Comparison of ENCODE assay signal across 9 cellular contexts in the genomic region with DNA sequence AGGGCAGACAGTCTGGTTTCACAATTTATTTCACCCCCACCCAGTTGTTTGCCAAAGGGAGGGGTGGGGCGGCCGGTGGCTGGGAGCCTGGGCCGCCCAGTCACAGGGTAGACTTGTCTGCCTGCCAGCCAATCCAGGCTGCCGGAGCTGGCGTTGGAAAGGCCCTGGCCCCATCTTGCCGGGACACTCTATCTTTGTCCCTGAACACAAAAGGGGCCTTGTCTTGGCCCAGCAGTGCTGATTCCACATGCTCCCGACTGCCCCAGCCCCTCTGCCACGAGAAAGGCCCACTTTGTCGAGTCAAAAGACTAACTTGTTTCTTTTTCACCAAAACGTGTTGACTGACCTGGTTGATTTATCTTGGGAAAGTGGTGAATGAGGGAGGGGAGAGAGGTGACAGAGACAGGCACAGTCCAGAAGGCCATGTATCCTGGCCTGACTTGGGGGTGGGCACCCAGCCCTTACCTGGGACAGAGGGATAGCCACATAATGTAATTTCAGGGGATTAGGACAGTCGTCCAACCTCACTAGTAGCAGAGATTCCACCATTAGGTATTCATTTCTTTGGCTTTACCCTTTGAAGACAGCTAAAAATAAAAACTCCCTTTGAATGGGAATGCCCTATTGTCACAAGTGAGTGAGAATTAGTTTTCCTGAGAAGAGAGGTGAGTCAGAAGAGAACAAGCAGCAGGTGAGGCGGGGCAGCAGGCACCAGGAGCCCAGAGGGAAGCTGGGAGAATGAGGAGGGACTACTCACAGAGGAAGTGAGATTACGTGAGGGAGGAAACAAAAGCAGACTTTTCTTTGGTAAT.
DNase-seq lines count a peak whose midpoint lies in the region; ATAC-seq and TF ChIP-seq lines count a peak whose summit lies in the region.
"Had no signal": no experiment of that assay in that cellular context is flagged by ENCODE, and none has a peak within 500 bp of the region (broad histone marks: within the 10 kb centered on the region; RNA-seq: fewer than 3 reads in every experiment).

No MANE protein-coding gene starts in this region.

- H4K91ac ChIP-seq in trophoblast cell (ENCODE audit: low read depth, low read length) = no peak overlapping the region

- ATAC-seq in HG02981 (IDR thresholded peaks at IDR 0.05; ENCODE audit: unreplicated experiment) = no peak
- no peak for ATAC-seq in HG03571 (IDR thresholded peaks at IDR 0.05; ENCODE audit: unreplicated experiment)

- H4K12ac ChIP-seq in trophoblast cell (ENCODE audit: low read depth, low read length) = no peak overlapping the region

- peaks cover 30 to 38% of the 10 kb centered on the region in 2 donors for H3K4me1 ChIP-seq in adrenal gland (replicated peaks in 1 of 2)
- H3K4me1 ChIP-seq in trophoblast cell (ENCODE audit: control insufficient read depth in 1 of 2, insufficient read depth in 2 of 2, low read length in 2 of 2) = peaks cover 16 to 23% of the 10 kb centered on the region in 2 experiments
- H3K4me1 ChIP-seq in effector memory CD4-positive, alpha-beta T cell (ENCODE audit: control insufficient read depth, insufficient read depth, low read length, poor library complexity, severe bottlenecking) = no peaks in the 10 kb centered on the region
- H3K4me1 ChIP-seq: Caco-2 had no signal

- no peak overlapping the region for H3K18ac ChIP-seq in trophoblast cell (ENCODE audit: low read length)

- H3K36me3 ChIP-seq in adrenal gland (replicated peaks in 1 of 2) = no peaks in the 10 kb centered on the region
- H3K36me3 ChIP-seq in trophoblast cell (ENCODE audit: control insufficient read depth in 1 of 2, insufficient read depth in 2 of 2, low read length in 2 of 2) = no peaks in the 10 kb centered on the region
- H3K36me3 ChIP-seq in effector memory CD4-positive, alpha-beta T cell (ENCODE audit: control insufficient read depth, insufficient read depth, low read length) = no peaks in the 10 kb centered on the region

- H3K14ac ChIP-seq in trophoblast cell (ENCODE audit: low read length) = peak overlapping the region; percentile 21

- H2BK5ac ChIP-seq in trophoblast cell (ENCODE audit: low read depth, low read length, poor library complexity) = no peak overlapping the region

- intact Hi-C loops in adrenal gland (cut with DNase I) = no loop called here
- intact Hi-C loops in cardiac septum (cut with DNase I) = no loop called here

- H3K27ac ChIP-seq in adrenal gland = peak overlapping the region; percentile 55 to 93 (median 73)
- no peak overlapping the region for H3K27ac ChIP-seq in trophoblast cell (ENCODE audit: low read depth, low read length)
- H3K27ac ChIP-seq in effector memory CD4-positive, alpha-beta T cell (ENCODE audit: insufficient read depth, low read length, poor library complexity, severe bottlenecking) = no peak overlapping the region

- no peak overlapping the region for H3K23ac ChIP-seq in trophoblast cell (ENCODE audit: low read length)

- H3K79me2 ChIP-seq in trophoblast cell (ENCODE audit: control insufficient read depth, insufficient read depth, low read length, poor library complexity) = no peaks in the 10 kb centered on the region

- H2AFZ ChIP-seq in trophoblast cell (ENCODE audit: insufficient read depth, low read length, poor library complexity) = no peak overlapping the region

- peak in 1 of 2 donors; percentile 53 for TF ChIP-seq POLR2A in adrenal gland (IDR thresholded peaks at IDR 0.05)

- no peak overlapping the region for H4K8ac ChIP-seq in trophoblast cell (ENCODE audit: low read depth, low read length)

- H3K79me1 ChIP-seq in trophoblast cell (ENCODE audit: low read length) = peaks cover 4% of the 10 kb centered on the region

- WGBS in adrenal gland, 4 donors = 27 to 42% (median 33%) methylated on average over 10 to 13 of the region's 13 CpGs
- WGBS in trophoblast cell (ENCODE audit: extremely low coverage, insufficient coverage, insufficient read length) = no CpG with 5 or more reads among the region's 13 CpGs

- no peak overlapping the region for H3K4me2 ChIP-seq in trophoblast cell (ENCODE audit: low read length)

- no peaks in the 10 kb centered on the region for H3K27me3 ChIP-seq in adrenal gland
- H3K27me3 ChIP-seq in trophoblast cell (ENCODE audit: insufficient read depth, low read length) = no peaks in the 10 kb centered on the region
- no peaks in the 10 kb centered on the region for H3K27me3 ChIP-seq in effector memory CD4-positive, alpha-beta T cell (replicated peaks; ENCODE audit: control insufficient read depth, insufficient read depth, low read length, poor library complexity, severe bottlenecking)

- H3K4me3 ChIP-seq in adrenal gland (no peak overlapping the region), trophoblast cell (ENCODE audit: low read depth, low read length) (no peak overlapping the region)
- no peak overlapping the region for H3K4me3 ChIP-seq in effector memory CD4-positive, alpha-beta T cell (ENCODE audit: insufficient read depth, low read depth, low read length, poor library complexity, severe bottlenecking)

- no peak overlapping the region for H2BK12ac ChIP-seq in trophoblast cell (ENCODE audit: low read length)

- TF ChIP-seq CTCF in adrenal gland (IDR thresholded peaks at IDR 0.05) = no peak

- H3K9me3 ChIP-seq in adrenal gland (replicated peaks in 1 of 3) = peaks cover 0 to 4% (median 0%) of the 10 kb centered on the region in 3 donors
- peaks cover 3% of the 10 kb centered on the region for H3K9me3 ChIP-seq in trophoblast cell (ENCODE audit: insufficient read depth, low read depth, low read length)
- H3K9me3 ChIP-seq in effector memory CD4-positive, alpha-beta T cell (ENCODE audit: control insufficient read depth, low read length) = no peaks in the 10 kb centered on the region

- H3K4ac ChIP-seq in trophoblast cell (ENCODE audit: low read depth, low read length) = no peak overlapping the region

- H2AK5ac ChIP-seq in trophoblast cell (ENCODE audit: low read length) = no peak overlapping the region

- peak; percentile 56 for DNase-seq in Daoy (ENCODE audit: low read depth)
- peak; percentile 86 to 94 (median 91) for DNase-seq in adrenal gland
- peak; percentile 80 for DNase-seq in cardiac septum (ENCODE audit: low spot score)
- peak; percentile 69 to 73 for DNase-seq in trophoblast cell
- DNase-seq in effector memory CD4-positive, alpha-beta T cell = no peak
- DNase-seq in SHP77 (lab: John Stamatoyannopoulos, UW) = no peak
- DNase-seq: Caco-2 had no signal

- H2BK120ac ChIP-seq in trophoblast cell (ENCODE audit: insufficient read depth, low read length, poor library complexity) = no peak overlapping the region

- no peak overlapping the region for H3K9ac ChIP-seq in trophoblast cell (ENCODE audit: low read length)

Comparison
In these comparisons a context has a peak if more than half of its experiments do, and no peak if none do; other contexts are left out.
1. DNase-seq: peak in Daoy (single experiment), adrenal gland (7 of 7), cardiac septum (single experiment) and trophoblast cell (2 of 2); none in effector memory CD4-positive, alpha-beta T cell (0 of 3) and SHP77 (0 of 2).
2. H3K27ac ChIP-seq: peak in adrenal gland (5 of 5); none in trophoblast cell (single experiment) and effector memory CD4-positive, alpha-beta T cell (single experiment).